Comparison of ENCODE assay signal across 9 cellular contexts in genomic region chr7:7176421-7177043, GRCh38. TPM values are rescaled to one million over a fixed set of nuclear protein-coding genes. Genes with fewer than 3 reads are reported as not detected.
A peak's percentile ranks its signal among the peaks of the same experiment; 100 is the strongest.
DNase-seq lines count a peak whose midpoint lies in the region; ATAC-seq, FAIRE-seq and TF ChIP-seq lines count a peak whose summit lies in the region.
"Had no signal": no experiment of that assay in that cellular context is flagged by ENCODE, and none has a peak within 500 bp of the region (broad histone marks: within the 10 kb centered on the region; RNA-seq: fewer than 3 reads in every experiment).

No MANE protein-coding gene starts in this region.

- H3K27me3 ChIP-seq in fibroblast of lung (ENCODE audit: control insufficient read depth, insufficient read depth, low read length) = no peaks in the 10 kb centered on the region
- H3K27me3 ChIP-seq: colonic mucosa had no signal

- no peaks in the 10 kb centered on the region for H4K20me1 ChIP-seq in fibroblast of lung (ENCODE audit: control insufficient read depth, extremely low read depth, insufficient read depth, low read length)

- H3K4me3 ChIP-seq in fibroblast of lung (replicated peaks in 1 of 4; ENCODE audit: control extremely low read depth in 1 of 4, insufficient read depth in 1 of 4, low read depth in 3 of 4, low read length in 4 of 4) = no peak overlapping the region
- H3K4me3 ChIP-seq: colonic mucosa had no signal

- peak; percentile 99 for FAIRE-seq in H54 (lab: Jason Lieb, UNC)

- no peak for TF ChIP-seq CTCF in fibroblast of lung (conservative IDR thresholded peaks at IDR 0.05 in 1 of 2, IDR thresholded peaks at IDR 0.05 in 1 of 2; ENCODE audit: low read depth in 1 of 2, low read length in 2 of 2)
- no peak for TF ChIP-seq CTCF in GM20000 (IDR thresholded peaks at IDR 0.05; ENCODE audit: extremely low read depth, missing control alignments)

- H2AFZ ChIP-seq in fibroblast of lung (ENCODE audit: low read length) = no peak overlapping the region

- peaks cover 5% of the 10 kb centered on the region for H3K4me1 ChIP-seq in fibroblast of lung (ENCODE audit: control insufficient read depth, extremely low read depth, insufficient read depth, low read length)
- H3K4me1 ChIP-seq: colonic mucosa had no signal

- H3K36me3 ChIP-seq in fibroblast of lung (ENCODE audit: control insufficient read depth, insufficient read depth, low read length) = no peaks in the 10 kb centered on the region
- H3K36me3 ChIP-seq: colonic mucosa had no signal

- DNase-seq in H54 (ENCODE audit: insufficient read length, low spot score) (peak; percentile 41), RKO (ENCODE audit: low spot score) (peak; percentile 96), fibroblast of lung (ENCODE audit: low read depth in 2 of 2) (peak; percentile 86 to 89), retina (peak; percentile 27), GM20000 (ENCODE audit: low spot score) (no peak)
- no peak for DNase-seq in activated CD4-positive, alpha-beta T cell treated with anti-CD3 and anti-CD28 coated beads, Interleukin-2, amount 50 U/mL, for 48 hours
- DNase-seq in activated CD8-positive, alpha-beta memory T cell treated with anti-CD3 and anti-CD28 coated beads, Interleukin-2, amount 50 U/mL, for 48 hours = no peak
- DNase-seq: colonic mucosa had no signal

- H3K9ac ChIP-seq in fibroblast of lung (ENCODE audit: insufficient read depth, low read length) = no peak overlapping the region

- ATAC-seq in HG03520 (IDR thresholded peaks at IDR 0.05; ENCODE audit: unreplicated experiment) = no peak

- H3K4me2 ChIP-seq in fibroblast of lung (ENCODE audit: extremely low read depth, insufficient read depth, low read length) = peak overlapping the region; percentile 49

- TF ChIP-seq POLR2A in H54 (IDR thresholded peaks at IDR 0.05; ENCODE audit: low read depth, low read length) = no peak

- H3K79me2 ChIP-seq in fibroblast of lung (ENCODE audit: control insufficient read depth, insufficient read depth, low read length) = no peaks in the 10 kb centered on the region

- H3K27ac ChIP-seq in fibroblast of lung (ENCODE audit: insufficient read depth, low read length) = peak overlapping the region; percentile 3
- H3K27ac ChIP-seq: colonic mucosa had no signal

- H3K9me3 ChIP-seq in fibroblast of lung (ENCODE audit: control insufficient read depth, insufficient read depth, low read depth, low read length) = no peaks in the 10 kb centered on the region
- H3K9me3 ChIP-seq: colonic mucosa had no signal

RNA-seq across cellular contexts. Expression of gene C1GALT1, which starts 5.8 kb away (rescaled TPM):
- total RNA-seq in fibroblast of lung = 12.3 and 17.0 TPM in 2 replicates
- 23.9 and 26.3 TPM in 2 replicates for polyA plus RNA-seq in fibroblast of lung
- 16.2 TPM in 2 replicates for polyA plus RNA-seq in fibroblast of lung (2012)
- 0.63 and 1.6 TPM in 2 replicates for polyA minus RNA-seq in fibroblast of lung (ENCODE audit: low replicate concordance)

Comparison
In these comparisons a context has a peak if more than half of its experiments do, and no peak if none do; other contexts are left out.
1. DNase-seq: peak in H54 (single experiment), RKO (single experiment), fibroblast of lung (2 of 2) and retina (single experiment); none in activated CD4-positive, alpha-beta T cell treated with anti-CD3 and anti-CD28 coated beads, Interleukin-2, amount 50 U/mL, for 48 hours (0 of 2), GM20000 (single experiment) and activated CD8-positive, alpha-beta memory T cell treated with anti-CD3 and anti-CD28 coated beads, Interleukin-2, amount 50 U/mL, for 48 hours (single experiment).